19 cellular contexts compared by ENCODE assay signal in the genomic region with DNA sequence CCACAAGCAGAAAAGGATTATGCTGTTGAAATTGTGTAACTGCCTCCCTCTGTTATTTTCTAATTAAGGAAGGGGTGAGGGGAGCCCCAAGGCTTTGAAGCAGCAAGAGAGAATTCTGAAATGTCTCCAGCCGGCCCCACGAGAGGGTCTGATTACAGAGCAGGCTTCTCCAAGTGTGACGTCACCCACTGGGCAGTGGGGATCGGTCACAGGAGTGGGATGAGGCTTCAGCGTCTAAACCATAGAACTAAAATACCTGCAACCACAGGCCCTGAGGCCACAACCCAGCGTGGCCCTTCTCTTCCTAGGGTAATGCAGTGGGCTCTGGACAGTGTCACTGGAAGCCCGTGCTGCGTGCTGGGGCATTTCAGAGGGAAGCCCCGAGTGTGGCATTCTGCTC. TPM values are rescaled to one million over a fixed set of nuclear protein-coding genes. Genes with fewer than 3 reads are reported as not detected.
A peak's percentile ranks its signal among the peaks of the same experiment; 100 is the strongest.
DNase-seq lines count a peak whose midpoint lies in the region; ATAC-seq and TF ChIP-seq lines count a peak whose summit lies in the region.
"Had no signal": no experiment of that assay in that cellular context is flagged by ENCODE, and none has a peak within 500 bp of the region (broad histone marks: within the 10 kb centered on the region; RNA-seq: fewer than 3 reads in every experiment).

No MANE protein-coding gene starts in this region.

- H3K4me3 ChIP-seq in AG10803 (ENCODE audit: low read length) (no peak overlapping the region), fibroblast of pulmonary artery (replicated peaks; ENCODE audit: low read depth, low read length) (no peak overlapping the region), spleen (no peak overlapping the region)
- H3K4me3 ChIP-seq: colonic mucosa, tibial nerve had no signal

- H3K9me3 ChIP-seq in spleen: no peaks in the 10 kb centered on the region
- H3K9me3 ChIP-seq: colonic mucosa, tibial nerve had no signal

- TF ChIP-seq POLR2A in spleen (IDR thresholded peaks at IDR 0.05): no peak

- ATAC-seq in HG02798 (IDR thresholded peaks at IDR 0.05; ENCODE audit: poor library complexity, unreplicated experiment) (no peak), HG03095 (IDR thresholded peaks at IDR 0.05; ENCODE audit: unreplicated experiment) (no peak)
- ATAC-seq: esophagus mucosa had no signal

- WGBS in spleen, 5 donors: 66 to 84% (median 71%) methylated on average over 9 of the region's 9 CpGs

- DNase-seq in AG10803 (ENCODE audit: low read depth) (peak; percentile 30), NCI-H2227 treated with DMSO at 0.1 percent for 48 hours (lab: John Stamatoyannopoulos, UW) (peak; percentile 26), fibroblast of pulmonary artery (ENCODE audit: low read depth) (peak; percentile 30), renal cortical epithelial cell (ENCODE audit: low read depth) (peak; percentile 18), RKO (ENCODE audit: low spot score) (no peak), spleen (no peak)
- DNase-seq: activated B cell treated with CpG ODN at 0.5 μM for 24 hours; activated CD8-positive, alpha-beta memory T cell treated with anti-CD3 and anti-CD28 coated beads, Interleukin-2, amount 50 U/mL, for 4 hours; activated naive CD8-positive, alpha-beta T cell treated with anti-CD3 and anti-CD28 coated beads, Interleukin-2, amount 10 ng/mL, durations not matched to agents 7 days and 5 days; C1 segment of cervical spinal cord; colonic mucosa; DND-41; MV-4-11; SW 1271 had no signal

- H3K36me3 ChIP-seq in spleen: no peaks in the 10 kb centered on the region
- H3K36me3 ChIP-seq: colonic mucosa, tibial nerve had no signal

- no peak for TF ChIP-seq CTCF in AG10803 (conservative IDR thresholded peaks at IDR 0.05; ENCODE audit: low read length)
- no peak for TF ChIP-seq CTCF in fibroblast of pulmonary artery (IDR thresholded peaks at IDR 0.05; ENCODE audit: low read length, missing control alignments)
- no peak for TF ChIP-seq CTCF in spleen (IDR thresholded peaks at IDR 0.05 in 8 of 11, conservative IDR thresholded peaks at IDR 0.05 in 3 of 11)

- peaks cover 0 to 15% (median 0%) of the 10 kb centered on the region in 7 donors for H3K27me3 ChIP-seq in spleen (replicated peaks in 1 of 7)
- H3K27me3 ChIP-seq: colonic mucosa, tibial nerve had no signal

- intact Hi-C loops in spleen (cut with DNase I; ENCODE audit: low total_unique reads): no loop called here

- H3K4me1 ChIP-seq in spleen: no peaks in the 10 kb centered on the region
- H3K4me1 ChIP-seq: colonic mucosa, tibial nerve had no signal

- H3K27ac ChIP-seq in spleen: no peak overlapping the region
- H3K27ac ChIP-seq: colonic mucosa, tibial nerve had no signal

RNA-seq across cellular contexts. Expression of a gene that starts 38.6 kb away (rescaled TPM):
- total RNA-seq in renal cortical epithelial cell: 5.7 and 13.7 TPM in 2 replicates
- under 1 TPM in 1 of 7 donors, not detected in 6; 0.50 TPM for total RNA-seq in spleen
- under 1 TPM in 1 of 3 donors, not detected in 2; 0.03 TPM for polyA plus RNA-seq in spleen
- total RNA-seq: activated B cell treated with CpG ODN at 0.5 μM for 24 hours; activated naive CD8-positive, alpha-beta T cell treated with anti-CD3 and anti-CD28 coated beads, Interleukin-2, amount 10 ng/mL, durations not matched to agents 7 days and 5 days; lung microvascular endothelial cell had no signal

Comparison
In these comparisons a context has a peak if more than half of its experiments do, and no peak if none do; other contexts are left out.
1. DNase-seq: peak in AG10803 (single experiment), NCI-H2227 treated with DMSO at 0.1 percent for 48 hours (single experiment), fibroblast of pulmonary artery (single experiment) and renal cortical epithelial cell (single experiment); none in RKO (single experiment) and spleen (single experiment).